Comparison of ENCODE assay signal across 17 cellular contexts in genomic region chr2:187959821-187960220, GRCh38.
DNase-seq lines count a peak whose midpoint lies in the region; ATAC-seq and TF ChIP-seq lines count a peak whose summit lies in the region.
"Had no signal": no experiment of that assay in that cellular context is flagged by ENCODE, and none has a peak within 500 bp of the region (broad histone marks: within the 10 kb centered on the region; RNA-seq: fewer than 3 reads in every experiment).

No MANE protein-coding gene starts in this region.

- H3K27ac ChIP-seq in A673 (ENCODE audit: low read depth, low read length, poor library complexity, severe bottlenecking): no peak overlapping the region
- H3K27ac ChIP-seq: gastrocnemius medialis, pancreas, spleen had no signal

- H3K36me3 ChIP-seq in A673 (ENCODE audit: insufficient read depth, low read length, poor library complexity, severe bottlenecking): no peaks in the 10 kb centered on the region
- H3K36me3 ChIP-seq: gastrocnemius medialis, pancreas, spleen had no signal

- ATAC-seq in HG02798 (IDR thresholded peaks at IDR 0.05; ENCODE audit: poor library complexity, unreplicated experiment) (no peak), GM19023 (IDR thresholded peaks at IDR 0.05; ENCODE audit: unreplicated experiment) (no peak), GM18861 (IDR thresholded peaks at IDR 0.05; ENCODE audit: unreplicated experiment) (no peak)
- ATAC-seq: gastrocnemius medialis, pancreas had no signal

- intact Hi-C loops in A673 (cut with micrococcal nuclease; ENCODE audit: unreplicated experiment): no loop called here

- DNase-seq in A673 (ENCODE audit: low spot score): peak; percentile 32
- peak; percentile 24 for DNase-seq in HS-5 (ENCODE audit: low read depth)
- DNase-seq in RKO (ENCODE audit: low spot score): peak; percentile 4
- peak; percentile 43 for DNase-seq in fibroblast of villous mesenchyme (ENCODE audit: low read depth)
- DNase-seq in NCI-H2029 (lab: John Stamatoyannopoulos, UW): no peak
- DNase-seq: activated CD4-positive, alpha-beta T cell treated with anti-CD3 and anti-CD28 coated beads, Interleukin-2, amount 50 U/mL, for 1 hour; anterior cingulate cortex; Calu3; gastrocnemius medialis; NCI-H1417; NCI-H510A treated with DMSO at 0.1 percent for 48 hours; pancreas; spleen; T-helper 9 cell had no signal

- TF ChIP-seq CTCF in A673 (conservative IDR thresholded peaks at IDR 0.05; ENCODE audit: low read depth, low read length) (no peak), fibroblast of villous mesenchyme (IDR thresholded peaks at IDR 0.05; ENCODE audit: insufficient read depth, low read depth, low read length) (no peak)

- no peaks in the 10 kb centered on the region for H3K9me3 ChIP-seq in A673 (ENCODE audit: low read depth, low read length, poor library complexity, severe bottlenecking)
- H3K9me3 ChIP-seq: gastrocnemius medialis, pancreas had no signal

- POLR2A ChIA-PET in A673 (lab: Charles Lee; ENCODE audit: low non-redundant PET): no interaction called here

- H3K4me3 ChIP-seq in A673 (ENCODE audit: low read depth, low read length, poor library complexity, severe bottlenecking) (no peak overlapping the region), fibroblast of villous mesenchyme (ENCODE audit: low read depth, low read length) (no peak overlapping the region)
- H3K4me3 ChIP-seq: gastrocnemius medialis, pancreas, spleen had no signal

- BruUV-seq in A673 (replicated peaks; lab: Mats Ljungman, UMichigan): no TSS peak

- CTCF ChIA-PET in A673 (lab: Charles Lee): no interaction called here

- H3K4me1 ChIP-seq in A673 (ENCODE audit: insufficient read depth, low read length, poor library complexity, severe bottlenecking): no peaks in the 10 kb centered on the region
- H3K4me1 ChIP-seq: gastrocnemius medialis, pancreas, spleen had no signal

- H3K27me3 ChIP-seq in A673 (replicated peaks; ENCODE audit: insufficient read depth, low read depth, low read length, poor library complexity): no peaks in the 10 kb centered on the region
- H3K27me3 ChIP-seq: gastrocnemius medialis, pancreas, spleen had no signal
